In the genomic region with DNA sequence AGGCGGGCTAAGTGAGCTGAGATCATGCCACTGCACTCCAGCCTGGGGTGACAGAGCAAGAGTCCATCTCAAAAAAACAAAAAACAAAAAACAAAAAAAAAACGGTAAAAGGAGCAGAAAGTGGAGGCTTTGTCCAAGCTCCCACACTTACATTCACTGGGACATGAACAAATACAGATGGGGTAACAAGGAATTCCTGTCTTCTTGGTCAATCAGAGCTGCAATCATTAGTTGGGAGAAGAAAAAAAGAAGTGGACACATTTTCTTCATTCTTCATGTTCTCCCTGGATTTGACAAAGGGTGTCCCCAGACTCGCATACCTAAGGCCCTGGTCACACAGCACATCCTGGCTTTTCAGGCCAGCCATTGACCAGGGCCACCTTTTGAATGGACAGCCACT, we compare ENCODE assay signal across 33 cellular contexts.
"Had no signal": no experiment of that assay in that cellular context is flagged by ENCODE, and none has a peak within 500 bp of the region (broad histone marks: within the 10 kb centered on the region; RNA-seq: fewer than 3 reads in every experiment).

No MANE protein-coding gene starts in this region.

- H3K4me3 ChIP-seq: adrenal gland, body of pancreas, esophagus muscularis mucosa, gastrocnemius medialis, heart right ventricle had no signal

- H3K4me3 Mint-ChIP-seq: activated CD4-positive, alpha-beta memory T cell treated with anti-CD3 and anti-CD28 coated beads for 36 hours; activated CD4-positive, alpha-beta T cell treated with anti-CD3 and anti-CD28 coated beads for 36 hours; activated CD4-positive, alpha-beta T cell treated with anti-CD3 and anti-CD28 coated beads, Interleukin-2, amount 10 ng/mL, durations not matched to agents 24 days and 14 days; activated CD8-positive, alpha-beta memory T cell treated with anti-CD3 and anti-CD28 coated beads, Interleukin-2, amount 10 ng/mL, durations not matched to agents 7 days and 5 days; activated CD8-positive, alpha-beta T cell treated with anti-CD3 and anti-CD28 coated beads, Interleukin-2, amount 10 ng/mL, durations not matched to agents 7 days and 5 days; activated naive CD4-positive, alpha-beta T cell treated with anti-CD3 and anti-CD28 coated beads for 36 hours; activated naive CD4-positive, alpha-beta T cell treated with anti-CD3 and anti-CD28 coated beads, Interleukin-2, amount 50 U/mL, for 24 hours; activated naive CD8-positive, alpha-beta T cell treated with anti-CD3 and anti-CD28 coated beads for 36 hours; activated naive CD8-positive, alpha-beta T cell treated with anti-CD3 and anti-CD28 coated beads, Interleukin-2, amount 50 U/mL, for 24 hours; activated T-helper 1 cell treated with anti-CD3 and anti-CD28 coated beads, Interleukin-12 subunit alpha, Interleukin-12 subunit beta, Interleukin-2, Interleukin-4 antibody, amounts not matched to agents 30 ng/mL and 10 ng/mL and 1 ng/mL, durations not matched to agents 14 hours and 24 hours and 36 hours; effector memory CD8-positive, alpha-beta T cell had no signal

- FAIRE-seq: colon had no signal

- H3K36me3 Mint-ChIP-seq: activated CD4-positive, alpha-beta memory T cell treated with anti-CD3 and anti-CD28 coated beads for 36 hours; activated CD8-positive, alpha-beta memory T cell treated with anti-CD3 and anti-CD28 coated beads, Interleukin-2, amount 10 ng/mL, durations not matched to agents 7 days and 5 days; activated naive CD4-positive, alpha-beta T cell treated with anti-CD3 and anti-CD28 coated beads, Interleukin-2, amount 50 U/mL, for 24 hours; activated naive CD8-positive, alpha-beta T cell treated with anti-CD3 and anti-CD28 coated beads for 36 hours had no signal

- DNase-seq: activated CD4-positive, alpha-beta memory T cell treated with anti-CD3 and anti-CD28 coated beads for 36 hours; activated CD4-positive, alpha-beta T cell treated with anti-CD3 and anti-CD28 coated beads for 36 hours; activated CD4-positive, alpha-beta T cell treated with anti-CD3 and anti-CD28 coated beads, Interleukin-2, amount 10 ng/mL, durations not matched to agents 24 days and 14 days; activated CD4-positive, CD25-positive, alpha-beta regulatory T cell; activated CD4-positive, CD25-positive, alpha-beta regulatory T cell treated with anti-CD3 and anti-CD28 coated beads, Interleukin-2, amount 50 U/mL, for 72 hours; activated CD8-positive, alpha-beta memory T cell treated with anti-CD3 and anti-CD28 coated beads, Interleukin-2, amount 10 ng/mL, durations not matched to agents 7 days and 5 days; activated CD8-positive, alpha-beta memory T cell treated with anti-CD3 and anti-CD28 coated beads, Interleukin-2, amount 50 U/mL, for 4 hours; activated CD8-positive, alpha-beta T cell treated with anti-CD3 and anti-CD28 coated beads, Interleukin-2, amount 10 ng/mL, durations not matched to agents 7 days and 5 days; activated effector memory CD4-positive, alpha-beta T cell treated with anti-CD3 and anti-CD28 coated beads, Interleukin-2, amount 50 U/mL, for 16 hours; activated naive CD4-positive, alpha-beta T cell treated with anti-CD3 and anti-CD28 coated beads for 36 hours; activated naive CD8-positive, alpha-beta T cell treated with anti-CD3 and anti-CD28 coated beads for 36 hours; activated naive CD8-positive, alpha-beta T cell treated with anti-CD3 and anti-CD28 coated beads, Interleukin-2, amount 50 U/mL, for 24 hours; activated T-cell treated with anti-CD3 and anti-CD28 coated beads, Interleukin-2, amount 50 U/mL, for 1 hour; activated T-cell treated with anti-CD3 and anti-CD28 coated beads, Interleukin-2, amount 50 U/mL, for 48 hours; adrenal gland; amygdala; aorta; body of pancreas; caudate nucleus; cortex of kidney; dermis blood vessel endothelial cell; effector CD4-positive, alpha-beta T cell; effector memory CD8-positive, alpha-beta T cell; erythroblast; foreskin keratinocyte; gastrocnemius medialis; heart right ventricle; T-helper 2 cell had no signal

- H3K27ac ChIP-seq: adrenal gland, body of pancreas, esophagus muscularis mucosa, foreskin keratinocyte, gastrocnemius medialis, heart right ventricle had no signal

- H3K4me1 Mint-ChIP-seq: activated CD4-positive, alpha-beta T cell treated with anti-CD3 and anti-CD28 coated beads for 36 hours; activated CD4-positive, alpha-beta T cell treated with anti-CD3 and anti-CD28 coated beads, Interleukin-2, amount 10 ng/mL, durations not matched to agents 24 days and 14 days; activated CD8-positive, alpha-beta memory T cell treated with anti-CD3 and anti-CD28 coated beads, Interleukin-2, amount 10 ng/mL, durations not matched to agents 7 days and 5 days; activated naive CD4-positive, alpha-beta T cell treated with anti-CD3 and anti-CD28 coated beads, Interleukin-2, amount 50 U/mL, for 24 hours; activated naive CD8-positive, alpha-beta T cell treated with anti-CD3 and anti-CD28 coated beads for 36 hours had no signal

- H3K9me3 ChIP-seq: adrenal gland, body of pancreas, esophagus muscularis mucosa, gastrocnemius medialis, heart right ventricle had no signal

- ATAC-seq: activated CD4-positive, alpha-beta T cell treated with anti-CD3 and anti-CD28 coated beads for 36 hours; activated CD8-positive, alpha-beta memory T cell treated with anti-CD3 and anti-CD28 coated beads, Interleukin-2, amount 10 ng/mL, durations not matched to agents 7 days and 5 days; activated CD8-positive, alpha-beta T cell treated with anti-CD3 and anti-CD28 coated beads, Interleukin-2, amount 10 ng/mL, durations not matched to agents 7 days and 5 days; activated naive CD8-positive, alpha-beta T cell treated with anti-CD3 and anti-CD28 coated beads, Interleukin-2, amount 50 U/mL, for 24 hours; body of pancreas; effector memory CD8-positive, alpha-beta T cell; foreskin keratinocyte; gastrocnemius medialis had no signal

- H3K27ac Mint-ChIP-seq: activated CD4-positive, alpha-beta memory T cell treated with anti-CD3 and anti-CD28 coated beads for 36 hours; activated CD4-positive, alpha-beta T cell treated with anti-CD3 and anti-CD28 coated beads for 36 hours; activated CD4-positive, alpha-beta T cell treated with anti-CD3 and anti-CD28 coated beads, Interleukin-2, amount 10 ng/mL, durations not matched to agents 24 days and 14 days; activated CD8-positive, alpha-beta memory T cell treated with anti-CD3 and anti-CD28 coated beads, Interleukin-2, amount 10 ng/mL, durations not matched to agents 7 days and 5 days; activated CD8-positive, alpha-beta T cell treated with anti-CD3 and anti-CD28 coated beads, Interleukin-2, amount 10 ng/mL, durations not matched to agents 7 days and 5 days; activated naive CD4-positive, alpha-beta T cell treated with anti-CD3 and anti-CD28 coated beads for 36 hours; activated naive CD4-positive, alpha-beta T cell treated with anti-CD3 and anti-CD28 coated beads, Interleukin-2, amount 50 U/mL, for 24 hours; activated naive CD8-positive, alpha-beta T cell treated with anti-CD3 and anti-CD28 coated beads for 36 hours; activated naive CD8-positive, alpha-beta T cell treated with anti-CD3 and anti-CD28 coated beads, Interleukin-2, amount 50 U/mL, for 24 hours; activated T-helper 1 cell treated with anti-CD3 and anti-CD28 coated beads, Interleukin-12 subunit alpha, Interleukin-12 subunit beta, Interleukin-2, Interleukin-4 antibody, amounts not matched to agents 30 ng/mL and 10 ng/mL and 1 ng/mL, durations not matched to agents 14 hours and 24 hours and 36 hours; activated T-helper 2 cell treated with anti-CD3 and anti-CD28 coated beads, Interferon-gamma antibody, Interleukin-2, Interleukin-4, amounts not matched to agents 10 μg/mL and 5 μg/mL and 100 μg/mL, durations not matched to agents 14 hours and 24 hours and 36 hours; effector memory CD8-positive, alpha-beta T cell had no signal

- H3K9me3 Mint-ChIP-seq: activated CD4-positive, alpha-beta memory T cell treated with anti-CD3 and anti-CD28 coated beads for 36 hours; activated CD4-positive, alpha-beta T cell treated with anti-CD3 and anti-CD28 coated beads, Interleukin-2, amount 10 ng/mL, durations not matched to agents 24 days and 14 days; activated naive CD4-positive, alpha-beta T cell treated with anti-CD3 and anti-CD28 coated beads for 36 hours; activated naive CD4-positive, alpha-beta T cell treated with anti-CD3 and anti-CD28 coated beads, Interleukin-2, amount 50 U/mL, for 24 hours; activated naive CD8-positive, alpha-beta T cell treated with anti-CD3 and anti-CD28 coated beads for 36 hours; activated naive CD8-positive, alpha-beta T cell treated with anti-CD3 and anti-CD28 coated beads, Interleukin-2, amount 50 U/mL, for 24 hours; activated T-helper 1 cell treated with anti-CD3 and anti-CD28 coated beads, Interleukin-12 subunit alpha, Interleukin-12 subunit beta, Interleukin-2, Interleukin-4 antibody, amounts not matched to agents 30 ng/mL and 10 ng/mL and 1 ng/mL, durations not matched to agents 14 hours and 24 hours and 36 hours; activated T-helper 2 cell treated with anti-CD3 and anti-CD28 coated beads, Interferon-gamma antibody, Interleukin-2, Interleukin-4, amounts not matched to agents 10 μg/mL and 5 μg/mL and 100 μg/mL, durations not matched to agents 14 hours and 24 hours and 36 hours; effector memory CD8-positive, alpha-beta T cell had no signal

- H3K27me3 Mint-ChIP-seq: activated CD4-positive, alpha-beta T cell treated with anti-CD3 and anti-CD28 coated beads, Interleukin-2, amount 10 ng/mL, durations not matched to agents 24 days and 14 days had no signal

- H3K27me3 ChIP-seq: adrenal gland, body of pancreas, esophagus muscularis mucosa, foreskin keratinocyte, gastrocnemius medialis, heart right ventricle had no signal

- H3K36me3 ChIP-seq: adrenal gland, esophagus muscularis mucosa, gastrocnemius medialis, heart right ventricle had no signal
